Comparison of ENCODE assay signal across 26 cellular contexts in the genomic region with DNA sequence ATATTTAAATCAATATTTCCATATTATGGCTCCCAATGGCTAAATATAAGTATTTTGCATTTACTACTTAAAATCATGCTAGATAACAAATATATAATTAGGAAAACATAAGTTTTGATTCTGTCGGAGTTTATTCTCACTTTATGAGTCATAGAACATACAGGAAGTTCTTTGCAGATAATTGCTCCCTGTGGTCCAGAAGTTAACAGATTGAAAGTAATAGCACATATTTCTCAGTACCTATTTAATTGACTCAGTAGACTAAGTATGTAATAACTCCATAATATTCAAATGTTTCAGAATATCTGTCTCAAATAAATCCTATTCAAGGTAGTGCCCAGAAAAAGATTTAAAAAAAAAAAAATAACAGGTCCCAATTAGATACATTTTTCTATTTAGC.
A peak's percentile ranks its signal among the peaks of the same experiment; 100 is the strongest.
DNase-seq lines count a peak whose midpoint lies in the region; ATAC-seq and TF ChIP-seq lines count a peak whose summit lies in the region.
"Had no signal": no experiment of that assay in that cellular context is flagged by ENCODE, and none has a peak within 500 bp of the region (broad histone marks: within the 10 kb centered on the region; RNA-seq: fewer than 3 reads in every experiment).

No MANE protein-coding gene starts in this region.

- no peak overlapping the region for H3K23ac ChIP-seq in mesenchymal stem cell (ENCODE audit: low read length in 2 of 2)

- TF ChIP-seq POLR2A in adrenal gland (IDR thresholded peaks at IDR 0.05) = no peak

- H3K36me3 Mint-ChIP-seq in CD4-positive, alpha-beta T cell (ENCODE audit: low read depth) = no peaks in the 10 kb centered on the region

- H3K27me3 ChIP-seq in RWPE2 (ENCODE audit: insufficient read depth, poor library complexity, severe bottlenecking) (no peaks in the 10 kb centered on the region), mesenchymal stem cell (ENCODE audit: control insufficient read depth in 1 of 2, insufficient read depth in 1 of 2, low read length in 2 of 2) (no peaks in the 10 kb centered on the region), adrenal gland (no peaks in the 10 kb centered on the region)
- H3K27me3 ChIP-seq in CD4-positive, alpha-beta T cell (ENCODE audit: control insufficient read depth, insufficient read depth, low read length) = no peaks in the 10 kb centered on the region
- H3K27me3 ChIP-seq: SJCRH30 had no signal

- H3K4me3 Mint-ChIP-seq in CD4-positive, alpha-beta T cell = no peak overlapping the region
- H3K4me3 Mint-ChIP-seq: H9, HFFc6 had no signal

- no peak overlapping the region for H3K14ac ChIP-seq in mesenchymal stem cell (ENCODE audit: low read length in 2 of 2)

- no peak overlapping the region for H4K8ac ChIP-seq in mesenchymal stem cell (ENCODE audit: low read length)

- no peak for TF ChIP-seq CTCF in RWPE2 (IDR thresholded peaks at IDR 0.05; ENCODE audit: poor library complexity, severe bottlenecking)
- no peak for TF ChIP-seq CTCF in CD4-positive, alpha-beta T cell (IDR thresholded peaks at IDR 0.05)
- TF ChIP-seq CTCF in adrenal gland (IDR thresholded peaks at IDR 0.05) = no peak

- H3K4me2 ChIP-seq in mesenchymal stem cell (ENCODE audit: low read length, poor library complexity, severe bottlenecking) = no peak overlapping the region

- H3K4me1 ChIP-seq in RWPE2 (ENCODE audit: insufficient read depth, poor library complexity, severe bottlenecking) (peaks cover 5% of the 10 kb centered on the region), mesenchymal stem cell (ENCODE audit: control insufficient read depth, insufficient read depth, low read depth, low read length) (no peaks in the 10 kb centered on the region), adrenal gland (replicated peaks in 1 of 2) (no peaks in the 10 kb centered on the region)
- H3K4me1 ChIP-seq: SJCRH30 had no signal

- H3K4me1 Mint-ChIP-seq in CD4-positive, alpha-beta T cell (ENCODE audit: low read depth) = no peaks in the 10 kb centered on the region
- H3K4me1 Mint-ChIP-seq: H9 had no signal

- CTCF ChIA-PET in CD4-positive, alpha-beta T cell (lab: Charles Lee) = no interaction called here

- no peak overlapping the region for H2AK5ac ChIP-seq in mesenchymal stem cell (ENCODE audit: low read length, severe bottlenecking)

- POLR2A ChIA-PET in CD4-positive, alpha-beta T cell (lab: Charles Lee) = no interaction called here

- H3K79me1 ChIP-seq in mesenchymal stem cell (replicated peaks; ENCODE audit: low read length, poor library complexity, severe bottlenecking) = no peaks in the 10 kb centered on the region

- intact Hi-C loops in CD4-positive, alpha-beta T cell (cut with DNase I, micrococcal nuclease) = no loop called here
- intact Hi-C loops in adrenal gland (cut with DNase I) = no loop called here

- peaks cover 3% of the 10 kb centered on the region for H3K9me3 Mint-ChIP-seq in CD4-positive, alpha-beta T cell
- H3K9me3 Mint-ChIP-seq: H9 had no signal

- H2BK5ac ChIP-seq in mesenchymal stem cell (ENCODE audit: low read depth, low read length, poor library complexity, severe bottlenecking) = no peak overlapping the region

- H3K4me3 ChIP-seq in RWPE2 (ENCODE audit: severe bottlenecking) = no peak overlapping the region
- H3K4me3 ChIP-seq in mesenchymal stem cell (ENCODE audit: insufficient read depth in 1 of 2, low read depth in 1 of 2, low read length in 2 of 2) = no peak overlapping the region
- no peak overlapping the region for H3K4me3 ChIP-seq in adrenal gland
- H3K4me3 ChIP-seq: GM23248, SJCRH30 had no signal

- H3K27ac ChIP-seq in RWPE2 (ENCODE audit: poor library complexity, severe bottlenecking) = no peak overlapping the region
- no peak overlapping the region for H3K27ac ChIP-seq in mesenchymal stem cell (ENCODE audit: low read length, poor library complexity, severe bottlenecking)
- H3K27ac ChIP-seq in CD4-positive, alpha-beta T cell (ENCODE audit: low read depth, low read length) = no peak overlapping the region
- no peak overlapping the region for H3K27ac ChIP-seq in adrenal gland
- H3K27ac ChIP-seq: 22Rv1, GM23248, SJCRH30 had no signal

- H3K18ac ChIP-seq in mesenchymal stem cell (ENCODE audit: low read depth in 1 of 2, low read length in 2 of 2) = no peak overlapping the region

- H2BK15ac ChIP-seq in mesenchymal stem cell (ENCODE audit: low read depth, poor library complexity, severe bottlenecking) = no peak overlapping the region

- no peak overlapping the region for H3K9ac ChIP-seq in mesenchymal stem cell (ENCODE audit: low read length)
- H3K9ac ChIP-seq: GM23248 had no signal

- no peak overlapping the region for H2AFZ ChIP-seq in mesenchymal stem cell (ENCODE audit: low read depth, low read length)
- H2AFZ ChIP-seq: GM23248 had no signal

- no peaks in the 10 kb centered on the region for H3K27me3 Mint-ChIP-seq in CD4-positive, alpha-beta T cell

- H4K91ac ChIP-seq in mesenchymal stem cell (ENCODE audit: low read length) = no peak overlapping the region

- DNase-seq in DMS53 (lab: John Stamatoyannopoulos, UW) (peak; percentile 50), DMS53 treated with DMSO at 0.1 percent for 48 hours (lab: John Stamatoyannopoulos, UW; ENCODE audit: unreplicated experiment) (no peak), HPDE6-E6E7 (ENCODE audit: extremely low spot score) (peak; percentile 1), RWPE2 (ENCODE audit: low spot score) (no peak), mesenchymal stem cell (peak; percentile 11), adrenal gland (no peak)
- no peak for DNase-seq in CD4-positive, alpha-beta T cell
- DNase-seq: DMS153, GDM1, GM23248, H9, HFFc6, IMR-90, KG1, NCI-H1048, NCI-H1417, NCI-H1694, NCI-H2029 treated with DMSO at 0.1 percent for 48 hours, NCI-H510A, NCI-H69, OCI-M1, SJCRH30 had no signal

- ATAC-seq in RWPE2 (ENCODE audit: low read depth) (peak; percentile 33; the same call in 1 of the 3 replicates), GM19351 (IDR thresholded peaks at IDR 0.05; ENCODE audit: unreplicated experiment) (no peak)
- no peak for ATAC-seq in CD4-positive, alpha-beta T cell (ENCODE audit: poor library complexity)
- ATAC-seq: Right ventricle myocardium inferior, SK-N-SH treated with all-trans-retinoic acid at 6 μM for 48 hours had no signal

- H2BK120ac ChIP-seq in mesenchymal stem cell (ENCODE audit: low read depth, low read length) = no peak overlapping the region

- H3K27ac Mint-ChIP-seq in CD4-positive, alpha-beta T cell = no peak overlapping the region
- H3K27ac Mint-ChIP-seq: H9, HFFc6 had no signal

- H3K36me3 ChIP-seq in RWPE2 (ENCODE audit: low read depth) (no peaks in the 10 kb centered on the region), mesenchymal stem cell (ENCODE audit: control insufficient read depth in 1 of 2, insufficient read depth in 2 of 2, low read depth in 1 of 2, low read length in 2 of 2) (no peaks in the 10 kb centered on the region), adrenal gland (replicated peaks in 1 of 2) (no peaks in the 10 kb centered on the region)
- H3K36me3 ChIP-seq: SJCRH30 had no signal

- no peak overlapping the region for H2BK12ac ChIP-seq in mesenchymal stem cell (ENCODE audit: low read length in 2 of 2)

- WGBS in mesenchymal stem cell = no CpG with 5 or more reads among the region's 1 CpG
- WGBS in adrenal gland, 4 donors = 38 to 52% (median 43%) methylated on average over 1 of the region's 1 CpG

- no peaks in the 10 kb centered on the region for H3K9me3 ChIP-seq in RWPE2 (ENCODE audit: severe bottlenecking)
- H3K9me3 ChIP-seq in mesenchymal stem cell (ENCODE audit: control insufficient read depth, low read length) = peaks cover 4% of the 10 kb centered on the region
- no peaks in the 10 kb centered on the region for H3K9me3 ChIP-seq in CD4-positive, alpha-beta T cell (ENCODE audit: control insufficient read depth, low read length)
- no peaks in the 10 kb centered on the region for H3K9me3 ChIP-seq in adrenal gland (replicated peaks in 1 of 3)
- H3K9me3 ChIP-seq: SJCRH30 had no signal

- no peak overlapping the region for H3K4ac ChIP-seq in mesenchymal stem cell (ENCODE audit: low read depth in 1 of 2, low read length in 2 of 2)

Comparison
In these comparisons a context has a peak if more than half of its experiments do, and no peak if none do; other contexts are left out.
1. DNase-seq: peak in DMS53 (single experiment), HPDE6-E6E7 (single experiment) and mesenchymal stem cell (single experiment); none in DMS53 treated with DMSO at 0.1 percent for 48 hours (single experiment), RWPE2 (single experiment), CD4-positive, alpha-beta T cell (0 of 10) and adrenal gland (0 of 7).